In genomic region chr4:3442959-3443749, GRCh38 we compare ENCODE assay signal across 8 cellular contexts. TPM values are rescaled to one million over a fixed set of nuclear protein-coding genes. Genes with fewer than 3 reads are reported as not detected.
DNase-seq lines count a peak whose midpoint lies in the region; ATAC-seq and TF ChIP-seq lines count a peak whose summit lies in the region.

No MANE protein-coding gene starts in this region.

- no peaks in the 10 kb centered on the region for H3K9me3 ChIP-seq in lung (ENCODE audit: control insufficient read depth in 2 of 2, insufficient read depth in 1 of 2, low read length in 1 of 2)

- no peaks in the 10 kb centered on the region for H3K27me3 ChIP-seq in lung (ENCODE audit: control insufficient read depth, insufficient read depth)

- no peaks in the 10 kb centered on the region for H3K4me1 ChIP-seq in lung (ENCODE audit: control insufficient read depth in 2 of 2, insufficient read depth in 2 of 2, low read length in 2 of 2)

- TF ChIP-seq CTCF in 22Rv1 (IDR thresholded peaks at IDR 0.05) (peak; percentile 97), GM12875 (IDR thresholded peaks at IDR 0.05; ENCODE audit: borderline replicate concordance, insufficient read depth, low read depth, low read length) (peak; percentile 99), cardiac fibroblast (IDR thresholded peaks at IDR 0.05; ENCODE audit: low read depth, low read length) (peak; percentile 87), lung (IDR thresholded peaks at IDR 0.05; ENCODE audit: control extremely low read depth, extremely low read depth) (peak; percentile 86)

- no peak for ATAC-seq in lung (ENCODE audit: insufficient read depth, low FRiP score)
- ATAC-seq in GM19452 (IDR thresholded peaks at IDR 0.05; ENCODE audit: unreplicated experiment) = no peak

- no peak overlapping the region for H3K27ac ChIP-seq in 22Rv1
- H3K27ac ChIP-seq in lung (ENCODE audit: low read depth in 1 of 2, low read length in 1 of 2) = no peak overlapping the region

- H3K4me3 ChIP-seq in GM12875 (ENCODE audit: low read depth, low read length) (no peak overlapping the region), cardiac fibroblast (replicated peaks in 1 of 2; ENCODE audit: low read depth in 2 of 2, low read length in 2 of 2) (no peak overlapping the region), lung (no peak overlapping the region)

- 37 to 38% methylated on average over 29 to 36 of the region's 36 CpGs for WGBS in lung, 2 donors

- DNase-seq in Kasumi-1 (lab: John Stamatoyannopoulos, UW) (peak; percentile 28 to 44), cardiac fibroblast (ENCODE audit: low read depth in 2 of 2) (peak; percentile 31 to 44), lung (ENCODE audit: low spot score) (no peak)
- DNase-seq in activated CD4-positive, CD25-positive, alpha-beta regulatory T cell (lab: John Stamatoyannopoulos, UW) = peak; percentile 37 to 59 (median 46)
- DNase-seq in stimulated activated CD8-positive, alpha-beta memory T cell treated with anti-CD3 and anti-CD28 coated beads, Interleukin-4, amount 100 ng/mL, for 48 hours = peak; percentile 82

- H3K36me3 ChIP-seq in lung (ENCODE audit: control insufficient read depth in 2 of 2, insufficient read depth in 2 of 2, low read length in 2 of 2) = no peaks in the 10 kb centered on the region

RNA-seq across cellular contexts. Expression of gene HGFAC, which starts 1.4 kb away (rescaled TPM):
- total RNA-seq in lung = under 1 TPM; 0.28 to 0.46 TPM
- polyA plus RNA-seq in lung = 1 to 10 TPM in 1 of 2 donors, under 1 TPM in 1; 0.24 to 2.6 TPM

RNA-seq across cellular contexts. Expression of gene DOK7, which starts 20.0 kb away (rescaled TPM):
- 1 to 10 TPM in 1 of 2 donors, under 1 TPM in 1; 0.63 to 2.7 TPM for total RNA-seq in lung
- polyA plus RNA-seq in lung = 1 to 10 TPM in 1 of 2 donors, under 1 TPM in 1; 0.53 to 2.3 TPM
